8 cellular contexts compared by ENCODE assay signal in genomic region chr5:151238303-151238741, GRCh38. TPM values are rescaled to one million over a fixed set of nuclear protein-coding genes. Genes with fewer than 3 reads are reported as not detected.
DNase-seq lines count a peak whose midpoint lies in the region; ATAC-seq and TF ChIP-seq lines count a peak whose summit lies in the region.

No MANE protein-coding gene starts in this region.

- ATAC-seq in GM19351 (IDR thresholded peaks at IDR 0.05; ENCODE audit: unreplicated experiment) = peak; percentile 31
- peak; percentile 28 for ATAC-seq in HG03521 (IDR thresholded peaks at IDR 0.05; ENCODE audit: unreplicated experiment)

- no peaks in the 10 kb centered on the region for H3K36me3 ChIP-seq in ACC112 (ENCODE audit: insufficient read depth, low read length)
- H3K36me3 ChIP-seq in right atrium auricular region = no peaks in the 10 kb centered on the region

- TF ChIP-seq CTCF in right atrium auricular region (IDR thresholded peaks at IDR 0.05) = no peak
- no peak for TF ChIP-seq CTCF in RWPE1 (conservative IDR thresholded peaks at IDR 0.05; ENCODE audit: low read depth)

- CTCF ChIA-PET in RWPE1 (lab: Yijun Ruan, JAX) = interaction anchor here (0.5 to 3.6 kb wide), 12 partner anchors 8 to 1714 kb away, joined by 3 to 33 read pairs (median 5); no protein-coding TSS in a partner anchor

- H2AFZ ChIP-seq in ACC112 (ENCODE audit: low read length, unreplicated experiment) = peak overlapping the region; percentile 31

- H3K9me3 ChIP-seq in right atrium auricular region = no peaks in the 10 kb centered on the region

- H3K27me3 ChIP-seq in ACC112 (ENCODE audit: insufficient read depth, low read length) (no peaks in the 10 kb centered on the region), right atrium auricular region (no peaks in the 10 kb centered on the region)

- H3K79me2 ChIP-seq in ACC112 (ENCODE audit: control insufficient read depth, insufficient read depth, low read length, unreplicated experiment) = no peaks in the 10 kb centered on the region

- H3K4me1 ChIP-seq in ACC112 (ENCODE audit: control insufficient read depth, insufficient read depth, low read length, unreplicated experiment) (peaks cover 3% of the 10 kb centered on the region), right atrium auricular region (peaks cover 0 to 38% of the 10 kb centered on the region in 2 donors)

- DNase-seq in right atrium auricular region (ENCODE audit: low spot score) (peak; percentile 65), RWPE1 (ENCODE audit: low spot score) (no peak), medulla oblongata (ENCODE audit: extremely low spot score) (no peak), HUDEP-2 (lab: John Stamatoyannopoulos, UW; ENCODE audit: unreplicated experiment in 76 of 76) (no peak)
- no peak for DNase-seq in activated CD4-positive, alpha-beta T cell treated with anti-CD3 and anti-CD28 coated beads, Interleukin-2, amount 50 U/mL, for 4 hours

- H3K4me3 ChIP-seq in ACC112 (ENCODE audit: low read depth, low read length) (peak overlapping the region; percentile 10; the same call in 1 of the 2 replicates), right atrium auricular region (peak overlapping the region; percentile 15 to 22)

- H3K27ac ChIP-seq in ACC112 (ENCODE audit: low read depth, low read length) (no peak overlapping the region), right atrium auricular region (peak overlapping the region; percentile 82 to 93), RWPE1 (no peak overlapping the region)

- POLR2A ChIA-PET in RWPE1 (lab: Yijun Ruan, JAX; ENCODE audit: low non-redundant PET) = no interaction called here

RNA-seq across cellular contexts. Expression of gene CCDC69, which starts 14.4 kb away (rescaled TPM):
- total RNA-seq in right atrium auricular region = 100 to 1,000 TPM; 185 to 202 TPM

RNA-seq across cellular contexts. Expression of gene GM2A, which starts 14.7 kb away (rescaled TPM):
- total RNA-seq in right atrium auricular region = 10 to 100 TPM; 21.5 to 36.4 TPM

Comparison
In these comparisons a context has a peak if more than half of its experiments do, and no peak if none do; other contexts are left out.
1. H3K27ac ChIP-seq: peak in right atrium auricular region (2 of 2); none in ACC112 (single experiment) and RWPE1 (single experiment).